Comparison of ENCODE assay signal across 8 cellular contexts in genomic region chr6:16761469-16762264, GRCh38. TPM values are rescaled to one million over a fixed set of nuclear protein-coding genes. Genes with fewer than 3 reads are reported as not detected.
DNase-seq lines count a peak whose midpoint lies in the region; ATAC-seq and TF ChIP-seq lines count a peak whose summit lies in the region.

No MANE protein-coding gene starts in this region.

- no peaks in the 10 kb centered on the region for H3K9me3 Mint-ChIP-seq in effector memory CD8-positive, alpha-beta T cell

- peak; percentile 25 for TF ChIP-seq POLR2A in GM18526 (IDR thresholded peaks at IDR 0.05; ENCODE audit: extremely low read depth, insufficient read length)

- ATAC-seq in HG03064 (IDR thresholded peaks at IDR 0.05; ENCODE audit: low read depth, unreplicated experiment): peak; percentile 36
- ATAC-seq in effector memory CD8-positive, alpha-beta T cell (replicated peaks): peak; percentile 56

- peak overlapping the region; percentile 98 to 100 for H3K27ac Mint-ChIP-seq in effector memory CD8-positive, alpha-beta T cell

- H3K4me3 Mint-ChIP-seq in effector memory CD8-positive, alpha-beta T cell: peak overlapping the region; percentile 99 to 100

- H3K36me3 Mint-ChIP-seq in effector memory CD8-positive, alpha-beta T cell (ENCODE audit: insufficient read depth): peaks cover 59% of the 10 kb centered on the region

- H3K27me3 Mint-ChIP-seq in effector memory CD8-positive, alpha-beta T cell: no peaks in the 10 kb centered on the region

- H3K4me1 Mint-ChIP-seq in effector memory CD8-positive, alpha-beta T cell (ENCODE audit: low read depth in 2 of 2): peaks cover 43 to 65% of the 10 kb centered on the region in 2 donors

- DNase-seq in AG08395 (ENCODE audit: low spot score): peak; percentile 71
- peak; percentile 93 for DNase-seq in NCI-H526 treated with DMSO at 0.1 percent for 48 hours (lab: John Stamatoyannopoulos, UW)
- DNase-seq in activated CD8-positive, alpha-beta memory T cell treated with anti-CD3 and anti-CD28 coated beads for 4 hours (ENCODE audit: low read depth in 2 of 2): peak; percentile 57 to 71
- peak; percentile 78 to 84 (median 82) for DNase-seq in effector memory CD8-positive, alpha-beta T cell
- DNase-seq in mesenteric fat pad (ENCODE audit: low spot score): peak; percentile 93
- peak; percentile 67 for DNase-seq in stimulated activated CD8-positive, alpha-beta memory T cell treated with anti-CD3 and anti-CD28 coated beads, Interleukin-15, amount 100 ng/mL, for 1 hour (ENCODE audit: low read depth)

RNA-seq across cellular contexts. Expression of gene ATXN1, which starts 0.4 kb away (rescaled TPM):
- total RNA-seq in mesenteric fat pad: 36.0 TPM

Comparison
In these comparisons a context has a peak if more than half of its experiments do, and no peak if none do; other contexts are left out.
1. Peak in every context shown above with its lines: DNase-seq and ATAC-seq.